Comparison of ENCODE assay signal across 11 cellular contexts in the genomic region with DNA sequence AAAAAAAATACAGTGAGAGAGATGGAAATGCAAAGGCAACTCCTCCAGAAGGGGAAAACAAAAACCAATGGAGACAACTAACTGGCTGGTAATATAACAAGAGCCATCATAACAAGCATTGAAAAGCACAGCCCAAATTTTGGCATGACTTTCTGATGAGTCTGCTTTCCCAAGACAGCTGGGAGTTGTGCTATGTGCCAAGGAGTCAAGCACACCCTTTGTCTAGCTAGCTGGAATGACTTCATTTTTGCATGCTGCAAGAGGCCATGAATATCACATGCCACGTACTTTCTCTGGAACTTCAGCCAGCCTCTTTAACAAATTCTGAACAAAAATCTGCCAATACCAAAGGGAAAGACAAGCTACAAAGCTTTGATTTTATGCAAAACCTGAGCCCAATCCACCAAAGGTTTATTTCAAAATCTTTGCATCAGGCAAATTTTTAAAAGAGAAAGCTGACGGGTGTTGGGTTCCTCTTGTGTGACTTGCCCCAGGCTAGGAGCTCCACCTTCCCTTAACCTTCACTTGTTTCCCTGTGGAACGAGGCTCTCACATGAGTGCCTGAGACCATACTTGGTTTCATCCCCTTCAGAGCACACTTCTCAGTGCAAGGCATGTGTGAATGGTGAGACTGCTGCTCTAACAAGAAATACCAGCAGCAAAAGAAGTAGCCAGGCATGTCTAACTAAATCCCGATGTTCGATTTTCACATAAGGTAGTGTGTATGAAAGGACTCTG. TPM values are rescaled to one million over a fixed set of nuclear protein-coding genes. Genes with fewer than 3 reads are reported as not detected.
DNase-seq lines count a peak whose midpoint lies in the region; ATAC-seq and TF ChIP-seq lines count a peak whose summit lies in the region.
"Had no signal": no experiment of that assay in that cellular context is flagged by ENCODE, and none has a peak within 500 bp of the region (broad histone marks: within the 10 kb centered on the region; RNA-seq: fewer than 3 reads in every experiment).

No MANE protein-coding gene starts in this region.

- peak overlapping the region; percentile 6 for H3K9ac ChIP-seq in skeletal muscle satellite cell (ENCODE audit: low read depth, low read length)

- in situ Hi-C loops in brain microvascular endothelial cell (cut with HindIII; ENCODE audit: low pct_ligation_motif_present, low sequenced_read_pairs): no loop called here

- H3K4me2 ChIP-seq in skeletal muscle satellite cell (ENCODE audit: low read length): peak overlapping the region; percentile 54

- H3K27ac ChIP-seq in brain microvascular endothelial cell (peak overlapping the region; percentile 47), heart right ventricle (peak overlapping the region in 1 of 10 donors; percentile 29)

- TF ChIP-seq CTCF in brain microvascular endothelial cell (IDR thresholded peaks at IDR 0.05; ENCODE audit: low read depth, low read length, missing control alignments) (no peak), heart right ventricle (IDR thresholded peaks at IDR 0.05) (no peak)

- ATAC-seq in heart right ventricle (peak; percentile 52 to 94 (median 62)), HG02852 (IDR thresholded peaks at IDR 0.05; ENCODE audit: unreplicated experiment) (no peak), GM18861 (IDR thresholded peaks at IDR 0.05; ENCODE audit: unreplicated experiment) (no peak), GM18873 (IDR thresholded peaks at IDR 0.05; ENCODE audit: low FRiP score, unreplicated experiment) (no peak)
- ATAC-seq: Panc1 had no signal

- intact Hi-C loops in heart right ventricle (cut with DNase I): no loop called here

- WGBS in heart right ventricle, 2 donors: 77 to 81% methylated on average over 5 of the region's 5 CpGs

- peaks cover 2% of the 10 kb centered on the region for H3K36me3 ChIP-seq in brain microvascular endothelial cell (replicated peaks)
- H3K36me3 ChIP-seq in heart right ventricle: no peaks in the 10 kb centered on the region
- no peaks in the 10 kb centered on the region for H3K36me3 ChIP-seq in skeletal muscle satellite cell (ENCODE audit: insufficient read depth, low read length)

- no peak overlapping the region for H3K4me3 ChIP-seq in brain microvascular endothelial cell (ENCODE audit: low read depth, low read length)
- H3K4me3 ChIP-seq in heart right ventricle: no peak overlapping the region
- no peak overlapping the region for H3K4me3 ChIP-seq in skeletal muscle satellite cell (ENCODE audit: low read length)

- DNase-seq in HCEC 1CT (peak; percentile 85), brain microvascular endothelial cell (peak; percentile 65), heart right ventricle (peak in 1 of 2 donors; percentile 22), H4 (ENCODE audit: low spot score) (no peak)
- DNase-seq: activated CD4-positive, alpha-beta T cell treated with anti-CD3 and anti-CD28 coated beads for 1 hour; DMS153 had no signal

- H3K4me1 ChIP-seq in heart right ventricle (peaks cover 0 to 31% (median 5%) of the 10 kb centered on the region in 9 donors), skeletal muscle satellite cell (ENCODE audit: control insufficient read depth, insufficient read depth, low read length) (peaks cover 13% of the 10 kb centered on the region)

- H3K27me3 ChIP-seq in brain microvascular endothelial cell (replicated peaks): no peaks in the 10 kb centered on the region
- H3K27me3 ChIP-seq in heart right ventricle: no peaks in the 10 kb centered on the region
- H3K27me3 ChIP-seq in skeletal muscle satellite cell (ENCODE audit: control insufficient read depth, insufficient read depth, low read length): no peaks in the 10 kb centered on the region

- no peaks in the 10 kb centered on the region for H3K9me3 ChIP-seq in heart right ventricle
- H3K9me3 ChIP-seq in skeletal muscle satellite cell (replicated peaks; ENCODE audit: low read length): no peaks in the 10 kb centered on the region

RNA-seq across cellular contexts. Expression of a gene that starts 47.3 kb away (rescaled TPM):
- total RNA-seq in heart right ventricle: 10 to 100 TPM in 7 of 10 donors, 1 to 10 TPM in 3; 3.6 to 61.6 (median 13.1) TPM
- 10 to 100 TPM; 12.7 to 13.9 TPM for polyA plus RNA-seq in heart right ventricle
- 148 and 158 TPM in 2 replicates for total RNA-seq in skeletal muscle satellite cell (2012; rRNA removed)
- total RNA-seq in H4 (2014; rRNA removed; shearing (Covaris generic)): 34.8 and 44.8 TPM in 2 replicates

Comparison
In these comparisons a context has a peak if more than half of its experiments do, and no peak if none do; other contexts are left out.
1. ATAC-seq: peak in heart right ventricle (8 of 8); none in HG02852 (single experiment), GM18861 (single experiment) and GM18873 (single experiment).